ENCODE assay signal across 8 cellular contexts in the genomic region with DNA sequence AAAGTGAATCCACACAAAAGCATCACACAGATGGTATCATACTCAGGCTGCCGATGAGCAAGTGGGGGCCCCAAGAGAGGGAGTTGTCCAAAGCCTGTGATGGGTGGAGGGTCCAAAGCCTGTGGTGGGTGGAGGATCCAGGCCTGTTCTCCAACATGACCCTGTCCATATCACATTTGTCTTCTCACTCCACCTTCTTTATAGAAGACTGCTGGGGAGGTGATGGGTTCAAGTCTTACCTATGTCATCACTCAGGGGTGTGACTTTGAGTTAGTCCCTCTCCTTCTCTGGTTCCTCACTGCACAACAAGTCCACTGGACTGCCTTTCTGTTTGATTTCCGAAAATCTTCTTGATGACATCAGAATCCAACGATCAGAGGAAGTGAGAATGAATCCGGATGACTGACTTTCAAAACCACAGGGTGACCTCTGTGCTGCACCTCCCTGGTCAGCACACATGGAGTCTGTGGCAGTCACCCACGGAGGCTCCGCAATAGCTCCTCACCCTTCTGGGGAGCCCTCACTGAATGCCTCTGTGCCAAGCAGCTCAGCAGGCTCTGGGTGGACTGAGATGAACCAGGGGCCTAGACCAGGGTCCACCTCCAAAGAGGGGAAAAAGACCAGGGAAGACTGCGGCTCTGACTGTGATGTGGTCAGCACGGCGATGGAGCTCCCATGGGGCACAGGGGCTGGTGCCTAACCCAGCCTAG.
DNase-seq lines count a peak whose midpoint lies in the region; ATAC-seq and TF ChIP-seq lines count a peak whose summit lies in the region.

No MANE protein-coding gene starts in this region.

- TF ChIP-seq CTCF in breast epithelium (IDR thresholded peaks at IDR 0.05), result no peak
- TF ChIP-seq CTCF in MCF 10A (IDR thresholded peaks at IDR 0.05; ENCODE audit: unreplicated experiment), result no peak
- no peak for TF ChIP-seq CTCF in lower lobe of right lung (IDR thresholded peaks at IDR 0.05)
- TF ChIP-seq CTCF in SK-N-SH (IDR thresholded peaks at IDR 0.05), result no peak
- TF ChIP-seq CTCF in glutamatergic neuron (IDR thresholded peaks at IDR 0.05; ENCODE audit: partially characterized antibody, unreplicated experiment), result no peak

- no peak overlapping the region for H3K9ac ChIP-seq in SK-N-SH

- H3K36me3 ChIP-seq in breast epithelium (no peaks in the 10 kb centered on the region), lower lobe of right lung (no peaks in the 10 kb centered on the region), SK-N-SH (replicated peaks in 1 of 2; ENCODE audit: control insufficient read depth in 1 of 2, insufficient read depth in 2 of 2, low read length in 1 of 2) (no peaks in the 10 kb centered on the region)

- BruUV-seq in MCF 10A (replicated peaks; lab: Mats Ljungman, UMichigan), result no TSS peak

- H3K27ac ChIP-seq in breast epithelium, result peak overlapping the region; percentile 4 to 5
- H3K27ac ChIP-seq in lower lobe of right lung, result peak overlapping the region; percentile 53
- no peak overlapping the region for H3K27ac ChIP-seq in SK-N-SH (ENCODE audit: low read depth in 2 of 2, low read length in 1 of 2)

- TF ChIP-seq RAD21 in SK-N-SH (IDR thresholded peaks at IDR 0.05; ENCODE audit: low read length), result no peak

- POLR2A ChIA-PET in MCF 10A (lab: Yijun Ruan, JAX) (no interaction called here), SK-N-SH (lab: Yijun Ruan, JAX) (no interaction called here)

- no peaks in the 10 kb centered on the region for H3K27me3 ChIP-seq in breast epithelium
- H3K27me3 ChIP-seq in lower lobe of right lung (ENCODE audit: low read depth), result no peaks in the 10 kb centered on the region
- no peaks in the 10 kb centered on the region for H3K27me3 ChIP-seq in SK-N-SH (ENCODE audit: insufficient read depth)

- DNase-seq in breast epithelium (ENCODE audit: low spot score in 2 of 2) (no peak), MCF 10A (ENCODE audit: unreplicated experiment) (no peak), lower lobe of right lung (peak; percentile 76), NCI-H2029 treated with DMSO at 0.1 percent for 48 hours (lab: John Stamatoyannopoulos, UW) (no peak), SK-N-SH (no peak), glutamatergic neuron (no peak)

- H4K20me1 ChIP-seq in SK-N-SH (ENCODE audit: insufficient read depth), result no peaks in the 10 kb centered on the region

- H3K4me1 ChIP-seq in breast epithelium, result no peaks in the 10 kb centered on the region
- peaks cover 29% of the 10 kb centered on the region for H3K4me1 ChIP-seq in lower lobe of right lung
- no peaks in the 10 kb centered on the region for H3K4me1 ChIP-seq in SK-N-SH (ENCODE audit: control insufficient read depth in 1 of 2, insufficient read depth in 2 of 2, low read depth in 1 of 2, low read length in 1 of 2)

- no peak overlapping the region for H2AFZ ChIP-seq in SK-N-SH (ENCODE audit: low read depth)

- WGBS in SK-N-SH (ENCODE audit: low lambda C conversion rate), result 91% methylated on average over 4 of the region's 9 CpGs

- H3F3A ChIP-seq in SK-N-SH (replicated peaks; ENCODE audit: insufficient read depth), result no peaks in the 10 kb centered on the region

- H3K4me2 ChIP-seq in SK-N-SH, result no peak overlapping the region

- no peaks in the 10 kb centered on the region for H3K36me3 Mint-ChIP-seq in MCF 10A (ENCODE audit: insufficient read depth, unreplicated experiment)
- H3K36me3 Mint-ChIP-seq in T-helper 1 cell treated with Interleukin-12 subunit alpha and Interleukin-12 subunit beta and Interleukin-4 antibody, amounts not matched to agents 30 μg/mL and 1 μg/mL, for 36 hours (ENCODE audit: low read depth), result peaks cover 10% of the 10 kb centered on the region
- H3K36me3 Mint-ChIP-seq in glutamatergic neuron (ENCODE audit: unreplicated experiment), result no peaks in the 10 kb centered on the region

- H3K4me3 ChIP-seq in breast epithelium (no peak overlapping the region), lower lobe of right lung (no peak overlapping the region), SK-N-SH (ENCODE audit: low read depth in 2 of 2, low read length in 1 of 2) (no peak overlapping the region)

- H3K27me3 Mint-ChIP-seq in MCF 10A (ENCODE audit: insufficient read depth, unreplicated experiment), result no peaks in the 10 kb centered on the region
- no peaks in the 10 kb centered on the region for H3K27me3 Mint-ChIP-seq in T-helper 1 cell treated with Interleukin-12 subunit alpha and Interleukin-12 subunit beta and Interleukin-4 antibody, amounts not matched to agents 30 μg/mL and 1 μg/mL, for 36 hours (ENCODE audit: low read depth)
- peaks cover 9% of the 10 kb centered on the region for H3K27me3 Mint-ChIP-seq in glutamatergic neuron (ENCODE audit: unreplicated experiment)

- CTCF ChIA-PET in MCF 10A (lab: Yijun Ruan, JAX), result interaction anchor here (0.6 kb wide), 2 partner anchors 36 to 37 kb away, joined by 3 to 4 read pairs; no protein-coding TSS in a partner anchor
- CTCF ChIA-PET in SK-N-SH (lab: Yijun Ruan, JAX), result no interaction called here

- H3K9me3 ChIP-seq in breast epithelium (no peaks in the 10 kb centered on the region), lower lobe of right lung (no peaks in the 10 kb centered on the region), SK-N-SH (no peaks in the 10 kb centered on the region)

- H3K79me2 ChIP-seq in SK-N-SH (ENCODE audit: insufficient read depth), result no peaks in the 10 kb centered on the region

- H3K27ac Mint-ChIP-seq in MCF 10A (ENCODE audit: low read depth, unreplicated experiment) (no peak overlapping the region), glutamatergic neuron (ENCODE audit: unreplicated experiment) (no peak overlapping the region)
- peak overlapping the region; percentile 83 for H3K27ac Mint-ChIP-seq in T-helper 1 cell treated with Interleukin-12 subunit alpha and Interleukin-12 subunit beta and Interleukin-4 antibody, amounts not matched to agents 30 μg/mL and 1 μg/mL, for 36 hours

- no peak for TF ChIP-seq POLR2A in breast epithelium (IDR thresholded peaks at IDR 0.05)

- intact Hi-C loops in breast epithelium (cut with DNase I; ENCODE audit: low total_unique reads) (no loop called here), MCF 10A (cut with micrococcal nuclease) (no loop called here), lower lobe of right lung (cut with DNase I) (no loop called here)

- no peaks in the 10 kb centered on the region for H3K4me1 Mint-ChIP-seq in MCF 10A (ENCODE audit: insufficient read depth, unreplicated experiment)
- peaks cover 62% of the 10 kb centered on the region for H3K4me1 Mint-ChIP-seq in T-helper 1 cell treated with Interleukin-12 subunit alpha and Interleukin-12 subunit beta and Interleukin-4 antibody, amounts not matched to agents 30 μg/mL and 1 μg/mL, for 36 hours (ENCODE audit: low read depth)
- H3K4me1 Mint-ChIP-seq in glutamatergic neuron (ENCODE audit: low read depth, unreplicated experiment), result peaks cover 4% of the 10 kb centered on the region

- H3K9me3 Mint-ChIP-seq in MCF 10A (ENCODE audit: unreplicated experiment) (no peaks in the 10 kb centered on the region), glutamatergic neuron (ENCODE audit: unreplicated experiment) (peaks cover under 1% of the 10 kb centered on the region)
- H3K9me3 Mint-ChIP-seq in T-helper 1 cell treated with Interleukin-12 subunit alpha and Interleukin-12 subunit beta and Interleukin-4 antibody, amounts not matched to agents 30 μg/mL and 1 μg/mL, for 36 hours, result peaks cover 5% of the 10 kb centered on the region

- no peak for TF ChIP-seq EP300 in SK-N-SH (IDR thresholded peaks at IDR 0.05; ENCODE audit: borderline replicate concordance in 1 of 2, low read depth in 1 of 2, low read length in 1 of 2)

- H3K9me2 ChIP-seq in SK-N-SH, result no peaks in the 10 kb centered on the region

- ATAC-seq in HG03025 (IDR thresholded peaks at IDR 0.05; ENCODE audit: low FRiP score, unreplicated experiment) (peak; percentile 44), lower lobe of right lung (peak; percentile 84 to 85)

- H3K4me3 Mint-ChIP-seq in MCF 10A (ENCODE audit: unreplicated experiment), result no peak overlapping the region
- H3K4me3 Mint-ChIP-seq in T-helper 1 cell treated with Interleukin-12 subunit alpha and Interleukin-12 subunit beta and Interleukin-4 antibody, amounts not matched to agents 30 μg/mL and 1 μg/mL, for 36 hours, result no peak overlapping the region
- no peak overlapping the region for H3K4me3 Mint-ChIP-seq in glutamatergic neuron (ENCODE audit: unreplicated experiment)

TF ChIP-seq in SK-N-SH, 30 proteins besides CTCF, POLR2A, EP300 and RAD21:
- TF ChIP-seq NRF1 (IDR thresholded peaks at IDR 0.05; ENCODE audit: low read depth, low read length) (no peak), RFX5 (IDR thresholded peaks at IDR 0.05; ENCODE audit: low read length) (no peak), POLR2AphosphoS5 (IDR thresholded peaks at IDR 0.05; ENCODE audit: low read depth, low read length) (no peak), GABPA (IDR thresholded peaks at IDR 0.05; ENCODE audit: low read depth) (no peak), CHD2 (IDR thresholded peaks at IDR 0.05; ENCODE audit: low read length, partially characterized antibody) (no peak), TCF12 (IDR thresholded peaks at IDR 0.05) (no peak), GATA2 (CRISPR knock-in tag; IDR thresholded peaks at IDR 0.05) (no peak)
- TF ChIP-seq, protein P1, sequence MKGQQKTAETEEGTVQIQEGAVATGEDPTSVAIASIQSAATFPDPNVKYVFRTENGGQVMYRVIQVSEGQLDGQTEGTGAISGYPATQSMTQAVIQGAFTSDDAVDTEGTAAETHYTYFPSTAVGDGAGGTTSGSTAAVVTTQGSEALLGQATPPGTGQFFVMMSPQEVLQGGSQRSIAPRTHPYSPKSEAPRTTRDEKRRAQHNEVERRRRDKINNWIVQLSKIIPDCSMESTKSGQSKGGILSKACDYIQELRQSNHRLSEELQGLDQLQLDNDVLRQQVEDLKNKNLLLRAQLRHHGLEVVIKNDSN (IDR thresholded peaks at IDR 0.05; ENCODE audit: borderline replicate concordance, low read depth), result no peak

Comparison
In these comparisons a context has a peak if more than half of its experiments do, and no peak if none do; other contexts are left out.
1. H3K27ac ChIP-seq: peak in breast epithelium (2 of 2) and lower lobe of right lung (single experiment); none in SK-N-SH (0 of 2).